Comparison of ENCODE assay signal across 8 cellular contexts in genomic region chr3:140941434-140942220, GRCh38. TPM values are rescaled to one million over a fixed set of nuclear protein-coding genes. Genes with fewer than 3 reads are reported as not detected.
DNase-seq lines count a peak whose midpoint lies in the region; ATAC-seq and TF ChIP-seq lines count a peak whose summit lies in the region.

A gene with protein sequence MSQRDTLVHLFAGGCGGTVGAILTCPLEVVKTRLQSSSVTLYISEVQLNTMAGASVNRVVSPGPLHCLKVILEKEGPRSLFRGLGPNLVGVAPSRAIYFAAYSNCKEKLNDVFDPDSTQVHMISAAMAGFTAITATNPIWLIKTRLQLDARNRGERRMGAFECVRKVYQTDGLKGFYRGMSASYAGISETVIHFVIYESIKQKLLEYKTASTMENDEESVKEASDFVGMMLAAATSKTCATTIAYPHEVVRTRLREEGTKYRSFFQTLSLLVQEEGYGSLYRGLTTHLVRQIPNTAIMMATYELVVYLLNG (plus strand): TSS chr3:140941836. CDS start chr3:140942055, 219 bp downstream.

- no peaks in the 10 kb centered on the region for H3K9me3 Mint-ChIP-seq in activated naive CD4-positive, alpha-beta T cell treated with anti-CD3 and anti-CD28 coated beads, Interleukin-2, amount 50 U/mL, for 24 hours

- peak within 1 kb of the TSS; percentile 94 for H3K4me3 ChIP-seq in GM06990 (replicated peaks; ENCODE audit: low read depth, low read length)

- TF ChIP-seq CTCF in GM06990 (IDR thresholded peaks at IDR 0.05; ENCODE audit: insufficient read depth, low read length, poor library complexity, severe bottlenecking) = peak; percentile 22

- ATAC-seq in HG02588 (IDR thresholded peaks at IDR 0.05; ENCODE audit: unreplicated experiment) (peak; percentile 95), SK-N-SH treated with all-trans-retinoic acid at 6 μM for 48 hours (peak; percentile 97)

- DNase-seq in GM06990 (ENCODE audit: extremely low read depth, insufficient read length) (peak; percentile 97), NCI-H1092 (lab: John Stamatoyannopoulos, UW) (peak; percentile 99), glomerular endothelial cell (ENCODE audit: extremely low read depth, low read depth, low spot score) (peak; percentile 87), occipital lobe (lab: John Stamatoyannopoulos, UW) (peak; percentile 93)

- H3K36me3 Mint-ChIP-seq in activated naive CD4-positive, alpha-beta T cell treated with anti-CD3 and anti-CD28 coated beads, Interleukin-2, amount 50 U/mL, for 24 hours = no peaks in the 10 kb centered on the region

- peak within 1 kb of the TSS; percentile 97 for H3K4me3 Mint-ChIP-seq in activated naive CD4-positive, alpha-beta T cell treated with anti-CD3 and anti-CD28 coated beads, Interleukin-2, amount 50 U/mL, for 24 hours

- H3K27me3 ChIP-seq in GM06990 (replicated peaks; ENCODE audit: control insufficient read depth, insufficient read depth, low read length) = no peaks in the 10 kb centered on the region

- peaks cover 52% of the 10 kb centered on the region for H3K4me1 Mint-ChIP-seq in activated naive CD4-positive, alpha-beta T cell treated with anti-CD3 and anti-CD28 coated beads, Interleukin-2, amount 50 U/mL, for 24 hours

- peak within 1 kb of the TSS; percentile 89 for H3K27ac ChIP-seq in temporal lobe (ENCODE audit: low read depth, low read length)

- H3K27me3 Mint-ChIP-seq in activated naive CD4-positive, alpha-beta T cell treated with anti-CD3 and anti-CD28 coated beads, Interleukin-2, amount 50 U/mL, for 24 hours = no peaks in the 10 kb centered on the region

- no peaks in the 10 kb centered on the region for H3K36me3 ChIP-seq in GM06990 (ENCODE audit: control insufficient read depth, insufficient read depth, low read length)

- H3K27ac Mint-ChIP-seq in activated naive CD4-positive, alpha-beta T cell treated with anti-CD3 and anti-CD28 coated beads, Interleukin-2, amount 50 U/mL, for 24 hours = peak within 1 kb of the TSS; percentile 99

TF ChIP-seq in SK-N-SH treated with all-trans-retinoic acid at 6 μM for 48 hours, 23 proteins besides CTCF, POLR2A, EP300 and RAD21:
- no peak for TF ChIP-seq ESRRG (CRISPR knock-in tag; IDR thresholded peaks at IDR 0.05)
- TF ChIP-seq ISL1 (CRISPR knock-in tag; IDR thresholded peaks at IDR 0.05) = 0 out of 2 replicates have a peak, but pooled peaks have one; percentile 6

RNA-seq across cellular contexts. Expression of the gene that starts here (rescaled TPM):
- total RNA-seq in glomerular endothelial cell (42.5 and 44.5 TPM in 2 replicates), occipital lobe (228 TPM), temporal lobe (143 TPM)

Comparison
In these comparisons a context has a peak if more than half of its experiments do, and no peak if none do; other contexts are left out.
1. Peak in every context shown above with its lines: DNase-seq, ATAC-seq, H3K4me3 ChIP-seq and H3K27ac ChIP-seq.